14 cellular contexts compared by ENCODE assay signal in the genomic region with DNA sequence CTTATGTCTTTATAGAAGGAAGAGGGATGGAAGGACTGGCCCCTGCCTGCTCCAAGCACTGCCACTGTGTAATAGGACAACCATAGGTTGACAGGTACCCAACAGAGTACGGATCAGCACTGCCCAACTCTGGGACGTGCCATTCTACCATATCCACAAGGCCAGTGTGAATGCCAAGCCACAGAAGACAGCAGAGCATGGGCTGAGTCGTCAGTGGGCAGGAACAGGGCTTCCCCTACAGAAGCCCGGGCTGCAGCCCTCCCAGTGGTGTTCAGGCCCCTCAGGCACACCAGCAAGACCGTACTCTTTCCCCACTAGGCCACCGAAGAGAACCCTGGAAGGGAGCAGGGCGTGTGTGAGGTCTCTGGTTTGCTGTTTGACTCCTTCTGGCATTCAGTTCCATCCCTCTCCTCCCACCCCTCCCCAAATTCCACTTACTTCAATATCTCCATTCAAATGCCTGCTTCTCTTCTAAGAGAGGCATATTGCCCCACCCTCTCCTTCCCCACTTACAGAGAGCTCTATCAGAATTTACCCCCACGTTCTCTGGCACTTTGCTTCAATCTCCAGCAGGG.
DNase-seq lines count a peak whose midpoint lies in the region; ATAC-seq and TF ChIP-seq lines count a peak whose summit lies in the region.
"Had no signal": no experiment of that assay in that cellular context is flagged by ENCODE, and none has a peak within 500 bp of the region (broad histone marks: within the 10 kb centered on the region; RNA-seq: fewer than 3 reads in every experiment).

No MANE protein-coding gene starts in this region.

- no peak overlapping the region for H3K27ac ChIP-seq in neuronal stem cell (replicated peaks; ENCODE audit: low read length)
- H3K27ac ChIP-seq: C4-2B, GM23248 had no signal

- WGBS in neuronal stem cell (ENCODE audit: extremely low coverage in 2 of 2, insufficient read length in 2 of 2, insufficient replicate concordance in 1 of 2), 2 donors = no CpG with 5 or more reads among the region's 8 CpGs

- H3K23ac ChIP-seq in neuronal stem cell (ENCODE audit: low read depth, low read length, poor library complexity) = no peak overlapping the region

- H3K36me3 Mint-ChIP-seq in activated naive CD8-positive, alpha-beta T cell treated with anti-CD3 and anti-CD28 coated beads, Interleukin-2, amount 50 U/mL, for 24 hours (ENCODE audit: low read depth) = no peaks in the 10 kb centered on the region
- no peaks in the 10 kb centered on the region for H3K36me3 Mint-ChIP-seq in activated naive CD8-positive, alpha-beta T cell treated with anti-CD3 and anti-CD28 coated beads for 36 hours
- H3K36me3 Mint-ChIP-seq in WTC11 = no peaks in the 10 kb centered on the region
- no peaks in the 10 kb centered on the region for H3K36me3 Mint-ChIP-seq in stimulated activated effector memory CD8-positive, alpha-beta T cell treated with anti-CD3 and anti-CD28 coated beads, Interleukin-12 subunit alpha, Interleukin-12 subunit beta, amount 100 ng/mL, for 72 hours
- H3K36me3 Mint-ChIP-seq: CD4-positive, alpha-beta memory T cell had no signal

- no peak overlapping the region for H3K4me2 ChIP-seq in neuronal stem cell (ENCODE audit: insufficient read depth, low read length, poor library complexity, severe bottlenecking)

- H3K4me3 ChIP-seq in neuronal stem cell (ENCODE audit: low read length in 2 of 2) = no peak overlapping the region
- H3K4me3 ChIP-seq: GM23248 had no signal

- peak; percentile 72 for ATAC-seq in activated naive CD8-positive, alpha-beta T cell treated with anti-CD3 and anti-CD28 coated beads, Interleukin-2, amount 50 U/mL, for 24 hours
- peak; percentile 22; the same call in 1 of the 2 replicates for ATAC-seq in WTC11
- peak; percentile 34 for ATAC-seq in stimulated activated effector memory CD8-positive, alpha-beta T cell treated with anti-CD3 and anti-CD28 coated beads, Interleukin-12 subunit alpha, Interleukin-12 subunit beta, amount 100 ng/mL, for 72 hours
- no peak for ATAC-seq in HG03460 (IDR thresholded peaks at IDR 0.05; ENCODE audit: unreplicated experiment)
- ATAC-seq in HG02840 (IDR thresholded peaks at IDR 0.05; ENCODE audit: low FRiP score, unreplicated experiment) = no peak
- ATAC-seq: HCT116 had no signal

- no peaks in the 10 kb centered on the region for H3K27me3 Mint-ChIP-seq in activated naive CD8-positive, alpha-beta T cell treated with anti-CD3 and anti-CD28 coated beads, Interleukin-2, amount 50 U/mL, for 24 hours
- no peaks in the 10 kb centered on the region for H3K27me3 Mint-ChIP-seq in activated naive CD8-positive, alpha-beta T cell treated with anti-CD3 and anti-CD28 coated beads for 36 hours
- H3K27me3 Mint-ChIP-seq in WTC11 (ENCODE audit: low read depth) = no peaks in the 10 kb centered on the region
- H3K27me3 Mint-ChIP-seq: CD4-positive, alpha-beta memory T cell had no signal

- no peaks in the 10 kb centered on the region for H3K36me3 ChIP-seq in neuronal stem cell (replicated peaks in 1 of 2; ENCODE audit: control insufficient read depth in 2 of 2, insufficient read depth in 2 of 2, low read length in 2 of 2)
- H3K36me3 ChIP-seq: BE2C had no signal

- no peak overlapping the region for H2BK120ac ChIP-seq in neuronal stem cell (ENCODE audit: low read depth, low read length)

- H3K27me3 ChIP-seq in neuronal stem cell (ENCODE audit: control insufficient read depth in 3 of 3, insufficient read depth in 3 of 3, low read depth in 1 of 3, low read length in 3 of 3) = peaks cover 0 to 2% (median 0%) of the 10 kb centered on the region in 3 experiments
- H3K27me3 ChIP-seq: BE2C had no signal

- no peak overlapping the region for H3K27ac Mint-ChIP-seq in activated naive CD8-positive, alpha-beta T cell treated with anti-CD3 and anti-CD28 coated beads, Interleukin-2, amount 50 U/mL, for 24 hours
- H3K27ac Mint-ChIP-seq in activated naive CD8-positive, alpha-beta T cell treated with anti-CD3 and anti-CD28 coated beads for 36 hours = no peak overlapping the region
- H3K27ac Mint-ChIP-seq in WTC11 = no peak overlapping the region
- H3K27ac Mint-ChIP-seq in stimulated activated effector memory CD8-positive, alpha-beta T cell treated with anti-CD3 and anti-CD28 coated beads, Interleukin-12 subunit alpha, Interleukin-12 subunit beta, amount 100 ng/mL, for 72 hours = no peak overlapping the region

- POLR2A ChIA-PET in WTC11 (lab: Charles Lee) = no interaction called here

- no peak overlapping the region for H4K8ac ChIP-seq in neuronal stem cell (ENCODE audit: low read depth, low read length)

- no peak overlapping the region for H2BK5ac ChIP-seq in neuronal stem cell (ENCODE audit: low read length)

- peaks cover 15% of the 10 kb centered on the region for H3K4me1 Mint-ChIP-seq in activated naive CD8-positive, alpha-beta T cell treated with anti-CD3 and anti-CD28 coated beads, Interleukin-2, amount 50 U/mL, for 24 hours
- H3K4me1 Mint-ChIP-seq in activated naive CD8-positive, alpha-beta T cell treated with anti-CD3 and anti-CD28 coated beads for 36 hours = peaks cover 12% of the 10 kb centered on the region
- H3K4me1 Mint-ChIP-seq in WTC11 = no peaks in the 10 kb centered on the region
- H3K4me1 Mint-ChIP-seq in stimulated activated effector memory CD8-positive, alpha-beta T cell treated with anti-CD3 and anti-CD28 coated beads, Interleukin-12 subunit alpha, Interleukin-12 subunit beta, amount 100 ng/mL, for 72 hours = peaks cover 7% of the 10 kb centered on the region

- no peak overlapping the region for H3K9ac ChIP-seq in neuronal stem cell (ENCODE audit: low read depth, low read length, poor library complexity)
- H3K9ac ChIP-seq: GM23248 had no signal

- H2AK5ac ChIP-seq in neuronal stem cell (ENCODE audit: low read depth, low read length) = no peak overlapping the region

- peaks cover 0 to 4% of the 10 kb centered on the region in 2 donors for H3K4me1 ChIP-seq in neuronal stem cell (ENCODE audit: control insufficient read depth in 2 of 2, insufficient read depth in 1 of 2, low read depth in 1 of 2, low read length in 2 of 2)
- H3K4me1 ChIP-seq: BE2C had no signal

- no peak for TF ChIP-seq CTCF in WTC11 (IDR thresholded peaks at IDR 0.05)

- no peak overlapping the region for H3K14ac ChIP-seq in neuronal stem cell (ENCODE audit: low read length)

- H3K9me3 Mint-ChIP-seq in activated naive CD8-positive, alpha-beta T cell treated with anti-CD3 and anti-CD28 coated beads, Interleukin-2, amount 50 U/mL, for 24 hours = no peaks in the 10 kb centered on the region
- no peaks in the 10 kb centered on the region for H3K9me3 Mint-ChIP-seq in activated naive CD8-positive, alpha-beta T cell treated with anti-CD3 and anti-CD28 coated beads for 36 hours
- H3K9me3 Mint-ChIP-seq in WTC11 = no peaks in the 10 kb centered on the region
- no peaks in the 10 kb centered on the region for H3K9me3 Mint-ChIP-seq in stimulated activated effector memory CD8-positive, alpha-beta T cell treated with anti-CD3 and anti-CD28 coated beads, Interleukin-12 subunit alpha, Interleukin-12 subunit beta, amount 100 ng/mL, for 72 hours

- no peak overlapping the region for H4K91ac ChIP-seq in neuronal stem cell (ENCODE audit: low read depth, low read length, poor library complexity)

- no peak overlapping the region for H3K4ac ChIP-seq in neuronal stem cell (ENCODE audit: low read length)

- peaks cover 0 to 7% of the 10 kb centered on the region in 2 donors for H3K9me3 ChIP-seq in neuronal stem cell (replicated peaks in 1 of 2; ENCODE audit: control insufficient read depth in 2 of 2, insufficient read depth in 1 of 2, low read depth in 1 of 2, low read length in 2 of 2)
- H3K9me3 ChIP-seq: BE2C had no signal

- DNase-seq in activated naive CD8-positive, alpha-beta T cell treated with anti-CD3 and anti-CD28 coated beads, Interleukin-2, amount 50 U/mL, for 24 hours = no peak
- no peak for DNase-seq in activated naive CD8-positive, alpha-beta T cell treated with anti-CD3 and anti-CD28 coated beads for 36 hours
- no peak for DNase-seq in WTC11 (ENCODE audit: low spot score)
- DNase-seq in neuronal stem cell (ENCODE audit: low spot score) = no peak
- no peak for DNase-seq in stimulated activated effector memory CD8-positive, alpha-beta T cell treated with anti-CD3 and anti-CD28 coated beads, Interleukin-12 subunit alpha, Interleukin-12 subunit beta, amount 100 ng/mL, for 72 hours (ENCODE audit: low spot score in 2 of 2)
- no peak for DNase-seq in AG08395 (ENCODE audit: low spot score)
- DNase-seq: ACHN; BE2C; CD4-positive, alpha-beta memory T cell; GM23248 had no signal

- H2BK12ac ChIP-seq in neuronal stem cell (ENCODE audit: low read length) = no peak overlapping the region

- H2AFZ ChIP-seq in neuronal stem cell (ENCODE audit: low read length) = no peak overlapping the region
- H2AFZ ChIP-seq: GM23248 had no signal

- no peaks in the 10 kb centered on the region for H3K79me1 ChIP-seq in neuronal stem cell (ENCODE audit: low read depth, low read length)

- H2BK15ac ChIP-seq in neuronal stem cell (ENCODE audit: low read length) = no peak overlapping the region

- H3K4me3 Mint-ChIP-seq in activated naive CD8-positive, alpha-beta T cell treated with anti-CD3 and anti-CD28 coated beads, Interleukin-2, amount 50 U/mL, for 24 hours = no peak overlapping the region
- no peak overlapping the region for H3K4me3 Mint-ChIP-seq in activated naive CD8-positive, alpha-beta T cell treated with anti-CD3 and anti-CD28 coated beads for 36 hours
- H3K4me3 Mint-ChIP-seq in WTC11 = no peak overlapping the region
- H3K4me3 Mint-ChIP-seq in stimulated activated effector memory CD8-positive, alpha-beta T cell treated with anti-CD3 and anti-CD28 coated beads, Interleukin-12 subunit alpha, Interleukin-12 subunit beta, amount 100 ng/mL, for 72 hours = no peak overlapping the region
- H3K4me3 Mint-ChIP-seq: CD4-positive, alpha-beta memory T cell had no signal

- CTCF ChIA-PET in WTC11 (lab: Charles Lee) = no interaction called here

- peak overlapping the region; percentile 59 for H3K18ac ChIP-seq in neuronal stem cell (ENCODE audit: low read length)

TF ChIP-seq in WTC11, 78 proteins besides CTCF, POLR2A, EP300 and RAD21 (continues in another document):
- TF ChIP-seq, protein P1, sequence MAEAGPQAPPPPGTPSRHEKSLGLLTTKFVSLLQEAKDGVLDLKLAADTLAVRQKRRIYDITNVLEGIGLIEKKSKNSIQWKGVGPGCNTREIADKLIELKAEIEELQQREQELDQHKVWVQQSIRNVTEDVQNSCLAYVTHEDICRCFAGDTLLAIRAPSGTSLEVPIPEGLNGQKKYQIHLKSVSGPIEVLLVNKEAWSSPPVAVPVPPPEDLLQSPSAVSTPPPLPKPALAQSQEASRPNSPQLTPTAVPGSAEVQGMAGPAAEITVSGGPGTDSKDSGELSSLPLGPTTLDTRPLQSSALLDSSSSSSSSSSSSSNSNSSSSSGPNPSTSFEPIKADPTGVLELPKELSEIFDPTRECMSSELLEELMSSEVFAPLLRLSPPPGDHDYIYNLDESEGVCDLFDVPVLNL (CRISPR knock-in tag; IDR thresholded peaks at IDR 0.05; ENCODE audit: borderline replicate concordance, low read depth) = no peak
- TF ChIP-seq ZNF423 (CRISPR knock-in tag; IDR thresholded peaks at IDR 0.05) (no peak), RORB (CRISPR knock-in tag; IDR thresholded peaks at IDR 0.05) (no peak)
- TF ChIP-seq, protein P2, sequence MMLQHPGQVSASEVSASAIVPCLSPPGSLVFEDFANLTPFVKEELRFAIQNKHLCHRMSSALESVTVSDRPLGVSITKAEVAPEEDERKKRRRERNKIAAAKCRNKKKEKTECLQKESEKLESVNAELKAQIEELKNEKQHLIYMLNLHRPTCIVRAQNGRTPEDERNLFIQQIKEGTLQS (CRISPR knock-in tag; conservative IDR thresholded peaks at IDR 0.05) = no peak

Comparison
In these comparisons a context has a peak if more than half of its experiments do, and no peak if none do; other contexts are left out.
1. ATAC-seq: peak in activated naive CD8-positive, alpha-beta T cell treated with anti-CD3 and anti-CD28 coated beads, Interleukin-2, amount 50 U/mL, for 24 hours (single experiment), WTC11 (single experiment) and stimulated activated effector memory CD8-positive, alpha-beta T cell treated with anti-CD3 and anti-CD28 coated beads, Interleukin-12 subunit alpha, Interleukin-12 subunit beta, amount 100 ng/mL, for 72 hours (single experiment); none in HG03460 (single experiment) and HG02840 (single experiment).